ENCODE assay signal across 34 cellular contexts in genomic region chr7:86091369-86091768, GRCh38.
"Had no signal": no experiment of that assay in that cellular context is flagged by ENCODE, and none has a peak within 500 bp of the region (broad histone marks: within the 10 kb centered on the region; RNA-seq: fewer than 3 reads in every experiment).

No MANE protein-coding gene starts in this region.

- H3K9me3 ChIP-seq: MG63 had no signal

- DNase-seq: Karpas-422, Kasumi-1, MG63, MM.1S, MV-4-11, NCI-H1048, NCI-H1092, NCI-H1092 treated with DMSO at 0.1 percent for 48 hours, NCI-H1105, NCI-H1105 treated with DMSO at 0.1 percent for 48 hours, NCI-H1417, NCI-H1417 treated with DMSO at 0.1 percent for 48 hours, NCI-H1436, NCI-H1436 treated with DMSO at 0.1 percent for 48 hours, NCI-H146, NCI-H1694, NCI-H1694 treated with DMSO at 0.1 percent for 48 hours, NCI-H187, NCI-H187 treated with DMSO at 0.1 percent for 48 hours, NCI-H1930, NCI-H2029, NCI-H2029 treated with DMSO at 0.1 percent for 48 hours, NCI-H2081, NCI-H2081 treated with DMSO at 0.1 percent for 48 hours, NCI-H2107, NCI-H2171, NCI-H2171 treated with DMSO at 0.1 percent for 48 hours, NCI-H2227 treated with DMSO at 0.1 percent for 48 hours, NCI-H226, NCI-H345, NCI-H446, NCI-H446 treated with DMSO at 0.1 percent for 48 hours, NCI-H510A, NCI-H510A treated with DMSO at 0.1 percent for 48 hours had no signal

- H3K36me3 ChIP-seq: MG63 had no signal

- H3K27me3 ChIP-seq: MG63 had no signal

- H3K4me3 ChIP-seq: MG63 had no signal
